ENCODE assay signal across 8 cellular contexts in genomic region chr9:32526042-32526706, GRCh38.
DNase-seq lines count a peak whose midpoint lies in the region; ATAC-seq and FAIRE-seq lines count a peak whose summit lies in the region.

Gene RIGI (minus strand): TSS chr9:32526196. CDS start chr9:32526166, 30 bp downstream.

- peak; percentile 68 for ATAC-seq in GM19463 (IDR thresholded peaks at IDR 0.05; ENCODE audit: unreplicated experiment)

- peak; percentile 54 for FAIRE-seq in endometrium (lab: Jason Lieb, UNC)

- peak; percentile 89 for DNase-seq in COLO668 (lab: John Stamatoyannopoulos, UW; ENCODE audit: unreplicated experiment)
- peak; percentile 63 for DNase-seq in HPDE6-E6E7 (ENCODE audit: extremely low spot score)
- peak; percentile 37 for DNase-seq in NK-92 (lab: John Stamatoyannopoulos, UW; ENCODE audit: unreplicated experiment)
- peak; percentile 54 for DNase-seq in activated CD8-positive, alpha-beta memory T cell treated with anti-CD3 and anti-CD28 coated beads, Interleukin-2, amount 50 U/mL, for 1 hour (ENCODE audit: extremely low read depth)
- DNase-seq in midbrain (lab: John Stamatoyannopoulos, UW) = peak; percentile 88
- DNase-seq in stimulated activated CD8-positive, alpha-beta memory T cell treated with anti-CD3 and anti-CD28 coated beads, Interleukin-2, amount 100 ng/mL, for 1 hour (ENCODE audit: low read depth in 2 of 2) = peak; percentile 53 to 67

Comparison
In these comparisons a context has a peak if more than half of its experiments do, and no peak if none do; other contexts are left out.
1. Peak in every context shown above with its lines: DNase-seq and ATAC-seq.
2. DNase-seq: peak in every context shown above with its lines; median percentile 89 in COLO668; 88 in midbrain; 63 in HPDE6-E6E7; 60 in stimulated activated CD8-positive, alpha-beta memory T cell treated with anti-CD3 and anti-CD28 coated beads, Interleukin-2, amount 100 ng/mL, for 1 hour; 54 in activated CD8-positive, alpha-beta memory T cell treated with anti-CD3 and anti-CD28 coated beads, Interleukin-2, amount 50 U/mL, for 1 hour; 37 in NK-92.